1 cellular context compared by ENCODE assay signal in genomic region chr1:179230251-179230650, GRCh38.
TF ChIP-seq lines count a peak whose summit lies in the region.

No MANE protein-coding gene starts in this region.

TF ChIP-seq in WTC11, 78 proteins besides CTCF, POLR2A, EP300 and RAD21 (continued from another document):
- TF ChIP-seq ARID4B (CRISPR knock-in tag; IDR thresholded peaks at IDR 0.05; ENCODE audit: borderline replicate concordance) (no peak), NR3C1 (CRISPR knock-in tag; conservative IDR thresholded peaks at IDR 0.05; ENCODE audit: low read depth) (no peak)
